ENCODE assay signal across 8 cellular contexts in genomic region chr6:35522660-35523658, GRCh38. TPM values are rescaled to one million over a fixed set of nuclear protein-coding genes. Genes with fewer than 3 reads are reported as not detected.
DNase-seq lines count a peak whose midpoint lies in the region; ATAC-seq and TF ChIP-seq lines count a peak whose summit lies in the region.

No MANE protein-coding gene starts in this region.

- no peak overlapping the region for H3K4me3 ChIP-seq in naive thymus-derived CD4-positive, alpha-beta T cell (ENCODE audit: low read length)

- POLR2A ChIA-PET in naive thymus-derived CD4-positive, alpha-beta T cell (lab: Charles Lee): interaction anchor here (0.6 to 0.9 kb wide), 2 partner anchors 29 to 58 kb away, joined by 5 to 7 read pairs; no protein-coding TSS in a partner anchor

- peaks cover 0 to 2% (median 0%) of the 10 kb centered on the region in 5 donors for H3K27me3 Mint-ChIP-seq in naive thymus-derived CD4-positive, alpha-beta T cell

- peak overlapping the region; percentile 53 to 91 (median 77) for H3K27ac Mint-ChIP-seq in naive thymus-derived CD4-positive, alpha-beta T cell

- DNase-seq in D341Med (ENCODE audit: low spot score): peak; percentile 93
- peak; percentile 14 to 31 for DNase-seq in NOMO-1 (lab: John Stamatoyannopoulos, UW; ENCODE audit: unreplicated experiment in 2 of 2)
- peak; percentile 73 for DNase-seq in activated T-cell treated with anti-CD3 and anti-CD28 coated beads for 1 hour (ENCODE audit: low read depth)
- peak; percentile 51 to 78 for DNase-seq in erythroblast (lab: John Stamatoyannopoulos, UW)
- DNase-seq in naive thymus-derived CD4-positive, alpha-beta T cell: peak; percentile 61 to 82 (median 74)
- DNase-seq in stimulated activated CD8-positive, alpha-beta memory T cell treated with anti-CD3 and anti-CD28 coated beads, Interleukin-7, amount 100 ng/mL, for 4 hours (ENCODE audit: low read depth in 2 of 2): peak; percentile 43 to 44

- CTCF ChIA-PET in naive thymus-derived CD4-positive, alpha-beta T cell (lab: Charles Lee): interaction anchor here (0.6 to 6.8 kb wide), 20 partner anchors 13 to 264 kb away, joined by 3 to 64 read pairs (median 4); partner anchors contain the start of gene ARMC12

- peak overlapping the region; percentile 56 to 84 (median 76) for H3K4me3 Mint-ChIP-seq in naive thymus-derived CD4-positive, alpha-beta T cell

- ATAC-seq in HG03139 (IDR thresholded peaks at IDR 0.05; ENCODE audit: unreplicated experiment) (peak; percentile 58), GM19397 (IDR thresholded peaks at IDR 0.05; ENCODE audit: unreplicated experiment) (no peak)
- peak; percentile 89 for ATAC-seq in naive thymus-derived CD4-positive, alpha-beta T cell

- H3K36me3 ChIP-seq in naive thymus-derived CD4-positive, alpha-beta T cell (ENCODE audit: control insufficient read depth in 2 of 3, insufficient read depth in 3 of 3, low read length in 3 of 3): no peaks in the 10 kb centered on the region

- no peak for TF ChIP-seq POLR2A in erythroblast (IDR thresholded peaks at IDR 0.05; ENCODE audit: low read length)

- H3K9me3 Mint-ChIP-seq in naive thymus-derived CD4-positive, alpha-beta T cell: no peaks in the 10 kb centered on the region

- peaks cover 9 to 19% of the 10 kb centered on the region in 2 donors for H3K4me1 ChIP-seq in naive thymus-derived CD4-positive, alpha-beta T cell (ENCODE audit: control insufficient read depth in 2 of 2, insufficient read depth in 2 of 2, low read length in 2 of 2)

- H3K36me3 Mint-ChIP-seq in naive thymus-derived CD4-positive, alpha-beta T cell: no peaks in the 10 kb centered on the region

- H3K27ac ChIP-seq in naive thymus-derived CD4-positive, alpha-beta T cell (ENCODE audit: low read depth, low read length): peak overlapping the region; percentile 53

- no peaks in the 10 kb centered on the region for H3K9me3 ChIP-seq in naive thymus-derived CD4-positive, alpha-beta T cell (ENCODE audit: control insufficient read depth in 2 of 3, low read length in 3 of 3)

- intact Hi-C loops in naive thymus-derived CD4-positive, alpha-beta T cell (cut with micrococcal nuclease): loop anchor here (1.0 to 5.0 kb wide), 9 partner anchors 24 to 838 kb away; partner anchors contain the start of gene ARMC12 (in 2 of the 2)

- peaks cover 9 to 32% (median 26%) of the 10 kb centered on the region in 7 donors for H3K4me1 Mint-ChIP-seq in naive thymus-derived CD4-positive, alpha-beta T cell

- no peaks in the 10 kb centered on the region for H3K27me3 ChIP-seq in naive thymus-derived CD4-positive, alpha-beta T cell (ENCODE audit: control insufficient read depth in 2 of 2, insufficient read depth in 2 of 2, low read length in 2 of 2)

RNA-seq across cellular contexts. Expression of gene TULP1, which starts 10.3 kb away (rescaled TPM):
- not detected for total RNA-seq in naive thymus-derived CD4-positive, alpha-beta T cell
- polyA plus RNA-seq in naive thymus-derived CD4-positive, alpha-beta T cell: not detected

RNA-seq across cellular contexts. Expression of gene TEAD3, which starts 26.1 kb away (rescaled TPM):
- total RNA-seq in naive thymus-derived CD4-positive, alpha-beta T cell: under 1 TPM in 3 of 5 experiments, not detected in 2; 0.16 to 0.27 (median 0.24) TPM
- under 1 TPM in 1 of 2 donors, not detected in 1; 0.10 TPM for polyA plus RNA-seq in naive thymus-derived CD4-positive, alpha-beta T cell

RNA-seq across cellular contexts. Expression of gene RPL10A, which starts 54.8 kb away (rescaled TPM):
- total RNA-seq in naive thymus-derived CD4-positive, alpha-beta T cell: 1,000 to 10,000 TPM; 1,380 to 2,381 (median 2,302) TPM
- polyA plus RNA-seq in naive thymus-derived CD4-positive, alpha-beta T cell: 1,000 to 10,000 TPM; 1,203 to 1,279 TPM

Comparison
In these comparisons a context has a peak if more than half of its experiments do, and no peak if none do; other contexts are left out.
1. DNase-seq: peak in every context shown above with its lines; median percentile 93 in D341Med; 74 in naive thymus-derived CD4-positive, alpha-beta T cell; 73 in activated T-cell treated with anti-CD3 and anti-CD28 coated beads for 1 hour; 64 in erythroblast; 44 in stimulated activated CD8-positive, alpha-beta memory T cell treated with anti-CD3 and anti-CD28 coated beads, Interleukin-7, amount 100 ng/mL, for 4 hours; 22 in NOMO-1.